ENCODE assay signal across 29 cellular contexts in the genomic region with DNA sequence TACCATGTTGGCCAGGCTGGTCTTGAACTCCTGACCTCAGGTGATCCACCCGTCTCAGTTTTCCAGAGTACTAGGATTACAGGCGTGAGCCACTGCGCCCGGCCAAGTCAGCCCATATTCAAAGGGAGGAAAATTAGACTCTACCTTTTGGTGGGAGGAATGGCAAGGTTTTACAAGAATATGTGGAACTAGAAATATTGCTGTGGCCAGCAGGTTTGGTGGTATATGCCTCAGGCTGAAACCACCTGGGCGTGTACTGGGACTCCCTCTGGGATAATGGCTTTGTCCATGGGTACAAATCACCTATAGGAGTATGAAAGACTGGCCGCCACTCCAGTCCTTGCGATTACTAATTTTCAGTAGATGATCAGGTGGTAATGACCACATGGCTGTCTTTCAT.
"Had no signal": no experiment of that assay in that cellular context is flagged by ENCODE, and none has a peak within 500 bp of the region (broad histone marks: within the 10 kb centered on the region; RNA-seq: fewer than 3 reads in every experiment).

No MANE protein-coding gene starts in this region.

- H3K27ac ChIP-seq: adrenal gland, body of pancreas, esophagus muscularis mucosa, foreskin keratinocyte, gastrocnemius medialis had no signal

- ATAC-seq: activated CD4-positive, alpha-beta T cell treated with anti-CD3 and anti-CD28 coated beads for 36 hours; activated CD8-positive, alpha-beta memory T cell treated with anti-CD3 and anti-CD28 coated beads, Interleukin-2, amount 10 ng/mL, durations not matched to agents 7 days and 5 days; activated CD8-positive, alpha-beta T cell treated with anti-CD3 and anti-CD28 coated beads, Interleukin-2, amount 10 ng/mL, durations not matched to agents 7 days and 5 days; activated naive CD8-positive, alpha-beta T cell treated with anti-CD3 and anti-CD28 coated beads, Interleukin-2, amount 50 U/mL, for 24 hours; body of pancreas; effector memory CD8-positive, alpha-beta T cell; foreskin keratinocyte; gastrocnemius medialis had no signal

- H3K4me1 ChIP-seq: adrenal gland, body of pancreas, esophagus muscularis mucosa, foreskin keratinocyte, gastrocnemius medialis had no signal

- H3K36me3 ChIP-seq: adrenal gland, esophagus muscularis mucosa, gastrocnemius medialis had no signal

- H3K4me3 ChIP-seq: adrenal gland, body of pancreas, esophagus muscularis mucosa, gastrocnemius medialis had no signal

- H3K27me3 ChIP-seq: adrenal gland, body of pancreas, esophagus muscularis mucosa, foreskin keratinocyte, gastrocnemius medialis had no signal

- H3K9me3 ChIP-seq: adrenal gland, body of pancreas, gastrocnemius medialis had no signal

- DNase-seq: activated CD4-positive, alpha-beta memory T cell treated with anti-CD3 and anti-CD28 coated beads for 36 hours; activated CD4-positive, alpha-beta T cell treated with anti-CD3 and anti-CD28 coated beads, Interleukin-2, amount 10 ng/mL, durations not matched to agents 24 days and 14 days; activated CD4-positive, CD25-positive, alpha-beta regulatory T cell; activated CD4-positive, CD25-positive, alpha-beta regulatory T cell treated with anti-CD3 and anti-CD28 coated beads, Interleukin-2, amount 50 U/mL, for 72 hours; activated CD8-positive, alpha-beta memory T cell treated with anti-CD3 and anti-CD28 coated beads, Interleukin-2, amount 10 ng/mL, durations not matched to agents 7 days and 5 days; activated CD8-positive, alpha-beta memory T cell treated with anti-CD3 and anti-CD28 coated beads, Interleukin-2, amount 50 U/mL, for 4 hours; activated CD8-positive, alpha-beta T cell treated with anti-CD3 and anti-CD28 coated beads, Interleukin-2, amount 10 ng/mL, durations not matched to agents 7 days and 5 days; activated effector memory CD4-positive, alpha-beta T cell treated with anti-CD3 and anti-CD28 coated beads, Interleukin-2, amount 50 U/mL, for 16 hours; activated naive CD4-positive, alpha-beta T cell treated with anti-CD3 and anti-CD28 coated beads for 36 hours; activated naive CD8-positive, alpha-beta T cell treated with anti-CD3 and anti-CD28 coated beads for 36 hours; activated naive CD8-positive, alpha-beta T cell treated with anti-CD3 and anti-CD28 coated beads, Interleukin-2, amount 50 U/mL, for 24 hours; activated T-cell treated with anti-CD3 and anti-CD28 coated beads, Interleukin-2, amount 50 U/mL, for 1 hour; activated T-cell treated with anti-CD3 and anti-CD28 coated beads, Interleukin-2, amount 50 U/mL, for 48 hours; adrenal gland; amygdala; aorta; body of pancreas; caudate nucleus; cortex of kidney; dermis blood vessel endothelial cell; effector CD4-positive, alpha-beta T cell; effector memory CD8-positive, alpha-beta T cell; erythroblast; foreskin keratinocyte; gastrocnemius medialis; glutamatergic neuron; T-helper 2 cell had no signal
